ENCODE assay signal across 8 cellular contexts in genomic region chr17:77371888-77372443, GRCh38.
DNase-seq lines count a peak whose midpoint lies in the region; ATAC-seq and TF ChIP-seq lines count a peak whose summit lies in the region.

No MANE protein-coding gene starts in this region.

- no peaks in the 10 kb centered on the region for H3K36me3 Mint-ChIP-seq in activated naive CD4-positive, alpha-beta T cell treated with anti-CD3 and anti-CD28 coated beads, Interleukin-2, amount 50 U/mL, for 24 hours
- H3K36me3 Mint-ChIP-seq in chondrocyte (ENCODE audit: low read depth) (no peaks in the 10 kb centered on the region), mesothelial cell of epicardium (no peaks in the 10 kb centered on the region)

- TF ChIP-seq CTCF in chondrocyte (IDR thresholded peaks at IDR 0.05) (no peak), mesothelial cell of epicardium (IDR thresholded peaks at IDR 0.05; ENCODE audit: unreplicated experiment) (no peak)

- no peak for DNase-seq in activated naive CD4-positive, alpha-beta T cell treated with Interleukin-2 at 50 U/mL for 16 hours
- DNase-seq in chondrocyte (ENCODE audit: low spot score) (no peak), mesothelial cell of epicardium (ENCODE audit: low spot score in 2 of 2, unreplicated experiment in 2 of 2) (no peak), dermis blood vessel endothelial cell (no peak)

- H3K36me3 ChIP-seq in urinary bladder (ENCODE audit: insufficient read depth), result no peaks in the 10 kb centered on the region

- peak overlapping the region; percentile 54 for H3K4me3 Mint-ChIP-seq in activated naive CD4-positive, alpha-beta T cell treated with anti-CD3 and anti-CD28 coated beads, Interleukin-2, amount 50 U/mL, for 24 hours
- H3K4me3 Mint-ChIP-seq in chondrocyte (ENCODE audit: unreplicated experiment) (peak overlapping the region; percentile 64), mesothelial cell of epicardium (peak overlapping the region; percentile 66)

- ATAC-seq in HG03460 (IDR thresholded peaks at IDR 0.05; ENCODE audit: unreplicated experiment), result no peak
- ATAC-seq in GM19023 (IDR thresholded peaks at IDR 0.05; ENCODE audit: unreplicated experiment), result no peak

- H3K27me3 Mint-ChIP-seq in activated naive CD4-positive, alpha-beta T cell treated with anti-CD3 and anti-CD28 coated beads, Interleukin-2, amount 50 U/mL, for 24 hours, result no peaks in the 10 kb centered on the region
- no peaks in the 10 kb centered on the region for H3K27me3 Mint-ChIP-seq in chondrocyte (ENCODE audit: low read depth)
- H3K27me3 Mint-ChIP-seq in mesothelial cell of epicardium (ENCODE audit: low read depth), result no peaks in the 10 kb centered on the region

- H3K27ac ChIP-seq in urinary bladder (ENCODE audit: low read depth), result peak overlapping the region; percentile 87

- no peaks in the 10 kb centered on the region for H3K9me3 Mint-ChIP-seq in activated naive CD4-positive, alpha-beta T cell treated with anti-CD3 and anti-CD28 coated beads, Interleukin-2, amount 50 U/mL, for 24 hours
- no peaks in the 10 kb centered on the region for H3K9me3 Mint-ChIP-seq in chondrocyte (ENCODE audit: low read depth)
- no peaks in the 10 kb centered on the region for H3K9me3 Mint-ChIP-seq in mesothelial cell of epicardium

- peaks cover 59% of the 10 kb centered on the region for H3K4me1 Mint-ChIP-seq in activated naive CD4-positive, alpha-beta T cell treated with anti-CD3 and anti-CD28 coated beads, Interleukin-2, amount 50 U/mL, for 24 hours
- H3K4me1 Mint-ChIP-seq in chondrocyte (ENCODE audit: low read depth) (peaks cover 63% of the 10 kb centered on the region), mesothelial cell of epicardium (peaks cover 51% of the 10 kb centered on the region)

- no peaks in the 10 kb centered on the region for H3K4me1 ChIP-seq in urinary bladder (ENCODE audit: insufficient read depth)

- H3K4me3 ChIP-seq in urinary bladder (ENCODE audit: low read depth, low read length), result peak overlapping the region; percentile 76

- H3K27ac Mint-ChIP-seq in activated naive CD4-positive, alpha-beta T cell treated with anti-CD3 and anti-CD28 coated beads, Interleukin-2, amount 50 U/mL, for 24 hours, result peak overlapping the region; percentile 35
- H3K27ac Mint-ChIP-seq in chondrocyte (ENCODE audit: unreplicated experiment), result peak overlapping the region; percentile 93
- peak overlapping the region; percentile 94 for H3K27ac Mint-ChIP-seq in mesothelial cell of epicardium

- WGBS in urinary bladder, result 35% methylated on average over 16 of the region's 16 CpGs

Comparison
In these comparisons a context has a peak if more than half of its experiments do, and no peak if none do; other contexts are left out.
1. H3K27ac Mint-ChIP-seq: peak in every context shown above with its lines; median percentile 94 in mesothelial cell of epicardium; 93 in chondrocyte; 35 in activated naive CD4-positive, alpha-beta T cell treated with anti-CD3 and anti-CD28 coated beads, Interleukin-2, amount 50 U/mL, for 24 hours.